Comparison of ENCODE assay signal across 1 cellular context in the genomic region with DNA sequence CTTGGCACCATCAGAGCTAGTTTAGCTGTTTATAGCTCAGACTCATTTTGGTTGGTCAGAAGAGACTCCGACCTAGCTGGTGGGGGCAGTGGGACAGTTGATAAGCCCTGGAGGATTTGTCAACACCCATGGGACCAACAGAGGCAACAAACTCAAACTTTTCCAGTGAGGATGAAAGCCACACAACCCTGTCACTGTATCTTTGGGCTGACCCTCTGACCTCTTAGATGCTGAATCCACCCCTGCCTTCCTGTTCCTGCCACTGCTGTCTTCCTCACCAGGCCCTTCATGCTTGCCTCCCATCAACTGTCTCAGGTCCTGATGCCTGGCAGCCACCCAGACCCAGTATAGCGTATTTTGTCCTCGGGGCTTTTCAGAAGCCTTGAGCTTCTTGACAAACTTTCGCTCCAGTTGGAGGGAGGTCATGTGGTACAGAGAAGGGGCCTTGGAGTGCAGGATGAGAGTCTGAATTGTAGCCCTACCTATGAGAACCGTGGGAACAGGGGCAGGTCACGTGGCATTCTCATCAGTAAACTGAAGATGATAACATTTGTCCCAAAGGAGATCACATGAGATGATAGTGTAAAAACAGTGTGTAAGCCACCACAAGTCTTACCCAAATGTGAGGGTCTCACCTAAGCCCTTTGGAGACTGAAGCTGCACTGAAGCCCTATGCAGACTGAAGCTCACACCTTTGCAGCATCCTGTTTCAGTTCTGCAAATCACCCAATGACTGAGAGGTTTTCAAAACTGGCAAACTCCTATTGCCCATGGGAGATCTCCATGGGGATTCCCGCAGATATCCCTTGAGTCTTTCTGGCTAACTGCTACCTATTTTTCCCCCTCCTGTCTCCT.
TF ChIP-seq lines count a peak whose summit lies in the region.

No MANE protein-coding gene starts in this region.

TF ChIP-seq in GM12878, 131 proteins besides CTCF, POLR2A, EP300 and RAD21 (continued from another document and continues in another):
- TF ChIP-seq, protein P1, sequence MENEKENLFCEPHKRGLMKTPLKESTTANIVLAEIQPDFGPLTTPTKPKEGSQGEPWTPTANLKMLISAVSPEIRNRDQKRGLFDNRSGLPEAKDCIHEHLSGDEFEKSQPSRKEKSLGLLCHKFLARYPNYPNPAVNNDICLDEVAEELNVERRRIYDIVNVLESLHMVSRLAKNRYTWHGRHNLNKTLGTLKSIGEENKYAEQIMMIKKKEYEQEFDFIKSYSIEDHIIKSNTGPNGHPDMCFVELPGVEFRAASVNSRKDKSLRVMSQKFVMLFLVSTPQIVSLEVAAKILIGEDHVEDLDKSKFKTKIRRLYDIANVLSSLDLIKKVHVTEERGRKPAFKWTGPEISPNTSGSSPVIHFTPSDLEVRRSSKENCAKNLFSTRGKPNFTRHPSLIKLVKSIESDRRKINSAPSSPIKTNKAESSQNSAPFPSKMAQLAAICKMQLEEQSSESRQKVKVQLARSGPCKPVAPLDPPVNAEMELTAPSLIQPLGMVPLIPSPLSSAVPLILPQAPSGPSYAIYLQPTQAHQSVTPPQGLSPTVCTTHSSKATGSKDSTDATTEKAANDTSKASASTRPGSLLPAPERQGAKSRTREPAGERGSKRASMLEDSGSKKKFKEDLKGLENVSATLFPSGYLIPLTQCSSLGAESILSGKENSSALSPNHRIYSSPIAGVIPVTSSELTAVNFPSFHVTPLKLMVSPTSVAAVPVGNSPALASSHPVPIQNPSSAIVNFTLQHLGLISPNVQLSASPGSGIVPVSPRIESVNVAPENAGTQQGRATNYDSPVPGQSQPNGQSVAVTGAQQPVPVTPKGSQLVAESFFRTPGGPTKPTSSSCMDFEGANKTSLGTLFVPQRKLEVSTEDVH (IDR thresholded peaks at IDR 0.05; ENCODE audit: low read depth, partially characterized antibody) = peak; percentile 26
- TF ChIP-seq, protein P2, sequence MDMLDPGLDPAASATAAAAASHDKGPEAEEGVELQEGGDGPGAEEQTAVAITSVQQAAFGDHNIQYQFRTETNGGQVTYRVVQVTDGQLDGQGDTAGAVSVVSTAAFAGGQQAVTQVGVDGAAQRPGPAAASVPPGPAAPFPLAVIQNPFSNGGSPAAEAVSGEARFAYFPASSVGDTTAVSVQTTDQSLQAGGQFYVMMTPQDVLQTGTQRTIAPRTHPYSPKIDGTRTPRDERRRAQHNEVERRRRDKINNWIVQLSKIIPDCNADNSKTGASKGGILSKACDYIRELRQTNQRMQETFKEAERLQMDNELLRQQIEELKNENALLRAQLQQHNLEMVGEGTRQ (IDR thresholded peaks at IDR 0.05; ENCODE audit: borderline replicate concordance, low read depth, low read length) = peak; percentile 89
- TF ChIP-seq BRCA1 (IDR thresholded peaks at IDR 0.05; ENCODE audit: low read depth, low read length) = no peak
- TF ChIP-seq MYB (IDR thresholded peaks at IDR 0.05; ENCODE audit: borderline replicate concordance, low read depth, low read length) = 0 out of 2 replicates have a peak, but pooled peaks have one; percentile 53
- peak; percentile 68 for TF ChIP-seq CREM (IDR thresholded peaks at IDR 0.05; ENCODE audit: low read depth)
- 0 out of 4 replicates have a peak, but pooled peaks of 1 of the 2 experiments have one; percentile 32 for TF ChIP-seq ETV6 (conservative IDR thresholded peaks at IDR 0.05 in 1 of 2, IDR thresholded peaks at IDR 0.05 in 1 of 2; ENCODE audit: borderline replicate concordance in 1 of 2, low read depth in 1 of 2)
- TF ChIP-seq ZSCAN29 (IDR thresholded peaks at IDR 0.05) = no peak
- TF ChIP-seq, protein P3, sequence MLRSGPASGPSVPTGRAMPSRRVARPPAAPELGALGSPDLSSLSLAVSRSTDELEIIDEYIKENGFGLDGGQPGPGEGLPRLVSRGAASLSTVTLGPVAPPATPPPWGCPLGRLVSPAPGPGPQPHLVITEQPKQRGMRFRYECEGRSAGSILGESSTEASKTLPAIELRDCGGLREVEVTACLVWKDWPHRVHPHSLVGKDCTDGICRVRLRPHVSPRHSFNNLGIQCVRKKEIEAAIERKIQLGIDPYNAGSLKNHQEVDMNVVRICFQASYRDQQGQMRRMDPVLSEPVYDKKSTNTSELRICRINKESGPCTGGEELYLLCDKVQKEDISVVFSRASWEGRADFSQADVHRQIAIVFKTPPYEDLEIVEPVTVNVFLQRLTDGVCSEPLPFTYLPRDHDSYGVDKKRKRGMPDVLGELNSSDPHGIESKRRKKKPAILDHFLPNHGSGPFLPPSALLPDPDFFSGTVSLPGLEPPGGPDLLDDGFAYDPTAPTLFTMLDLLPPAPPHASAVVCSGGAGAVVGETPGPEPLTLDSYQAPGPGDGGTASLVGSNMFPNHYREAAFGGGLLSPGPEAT (IDR thresholded peaks at IDR 0.05; ENCODE audit: low read depth) = peak; percentile 98
- peak; percentile 84 for TF ChIP-seq ATF7 (IDR thresholded peaks at IDR 0.05; ENCODE audit: low read depth)
- 0 out of 2 replicates have a peak, but pooled peaks have one; percentile 55 for TF ChIP-seq STAT3 (IDR thresholded peaks at IDR 0.05; ENCODE audit: low read depth, low read length)
- peak; percentile 85 for TF ChIP-seq NFIC (IDR thresholded peaks at IDR 0.05; ENCODE audit: low read depth, low read length)
- peak; percentile 47; the same call in 1 of the 3 replicates for TF ChIP-seq POU2F2 (IDR thresholded peaks at IDR 0.05; ENCODE audit: borderline replicate concordance, low read depth, low read length)
- TF ChIP-seq, protein P4, sequence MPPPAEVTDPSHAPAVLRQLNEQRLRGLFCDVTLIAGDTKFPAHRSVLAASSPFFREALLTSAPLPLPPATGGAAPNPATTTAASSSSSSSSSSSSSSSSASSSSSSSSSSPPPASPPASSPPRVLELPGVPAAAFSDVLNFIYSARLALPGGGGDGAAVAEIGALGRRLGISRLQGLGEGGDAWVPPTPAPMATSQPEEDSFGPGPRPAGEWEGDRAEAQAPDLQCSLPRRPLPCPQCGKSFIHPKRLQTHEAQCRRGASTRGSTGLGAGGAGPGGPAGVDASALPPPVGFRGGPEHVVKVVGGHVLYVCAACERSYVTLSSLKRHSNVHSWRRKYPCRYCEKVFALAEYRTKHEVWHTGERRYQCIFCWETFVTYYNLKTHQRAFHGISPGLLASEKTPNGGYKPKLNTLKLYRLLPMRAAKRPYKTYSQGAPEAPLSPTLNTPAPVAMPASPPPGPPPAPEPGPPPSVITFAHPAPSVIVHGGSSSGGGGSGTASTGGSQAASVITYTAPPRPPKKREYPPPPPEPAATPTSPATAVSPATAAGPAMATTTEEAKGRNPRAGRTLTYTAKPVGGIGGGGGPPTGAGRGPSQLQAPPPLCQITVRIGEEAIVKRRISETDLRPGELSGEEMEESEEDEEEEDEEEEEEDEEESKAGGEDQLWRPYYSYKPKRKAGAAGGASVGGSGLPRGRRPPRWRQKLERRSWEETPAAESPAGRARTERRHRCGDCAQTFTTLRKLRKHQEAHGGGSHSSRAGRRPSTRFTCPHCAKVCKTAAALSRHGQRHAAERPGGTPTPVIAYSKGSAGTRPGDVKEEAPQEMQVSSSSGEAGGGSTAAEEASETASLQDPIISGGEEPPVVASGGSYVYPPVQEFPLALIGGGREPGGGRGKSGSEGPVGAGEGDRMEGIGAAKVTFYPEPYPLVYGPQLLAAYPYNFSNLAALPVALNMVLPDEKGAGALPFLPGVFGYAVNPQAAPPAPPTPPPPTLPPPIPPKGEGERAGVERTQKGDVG (CRISPR knock-in tag; IDR thresholded peaks at IDR 0.05) = 0 out of 2 replicates have a peak, but pooled peaks have one; percentile 23
- 0 out of 2 replicates have a peak, but pooled peaks have one; percentile 12 for TF ChIP-seq JUNB (IDR thresholded peaks at IDR 0.05)
- TF ChIP-seq SMC3 (IDR thresholded peaks at IDR 0.05; ENCODE audit: borderline replicate concordance, low read length) = no peak
- TF ChIP-seq ZNF207 (IDR thresholded peaks at IDR 0.05; ENCODE audit: borderline replicate concordance) = peak; percentile 42; the same call in 1 of the 2 replicates
- TF ChIP-seq, protein P5, sequence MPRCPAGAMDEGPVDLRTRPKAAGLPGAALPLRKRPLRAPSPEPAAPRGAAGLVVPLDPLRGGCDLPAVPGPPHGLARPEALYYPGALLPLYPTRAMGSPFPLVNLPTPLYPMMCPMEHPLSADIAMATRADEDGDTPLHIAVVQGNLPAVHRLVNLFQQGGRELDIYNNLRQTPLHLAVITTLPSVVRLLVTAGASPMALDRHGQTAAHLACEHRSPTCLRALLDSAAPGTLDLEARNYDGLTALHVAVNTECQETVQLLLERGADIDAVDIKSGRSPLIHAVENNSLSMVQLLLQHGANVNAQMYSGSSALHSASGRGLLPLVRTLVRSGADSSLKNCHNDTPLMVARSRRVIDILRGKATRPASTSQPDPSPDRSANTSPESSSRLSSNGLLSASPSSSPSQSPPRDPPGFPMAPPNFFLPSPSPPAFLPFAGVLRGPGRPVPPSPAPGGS (IDR thresholded peaks at IDR 0.05; ENCODE audit: borderline replicate concordance, insufficient read depth, low read depth, low read length, poor library complexity, severe bottlenecking) = peak; percentile 85
- TF ChIP-seq CHD2 (IDR thresholded peaks at IDR 0.05; ENCODE audit: borderline replicate concordance, low read depth, low read length) = peak; percentile 63
- TF ChIP-seq RAD51 (IDR thresholded peaks at IDR 0.05) = peak; percentile 98
- TF ChIP-seq CBX5 (IDR thresholded peaks at IDR 0.05; ENCODE audit: low read depth) = peak; percentile 80
- TF ChIP-seq CBFB (IDR thresholded peaks at IDR 0.05; ENCODE audit: low read depth) = 0 out of 2 replicates have a peak, but pooled peaks have one; percentile 32
- TF ChIP-seq, protein P6, sequence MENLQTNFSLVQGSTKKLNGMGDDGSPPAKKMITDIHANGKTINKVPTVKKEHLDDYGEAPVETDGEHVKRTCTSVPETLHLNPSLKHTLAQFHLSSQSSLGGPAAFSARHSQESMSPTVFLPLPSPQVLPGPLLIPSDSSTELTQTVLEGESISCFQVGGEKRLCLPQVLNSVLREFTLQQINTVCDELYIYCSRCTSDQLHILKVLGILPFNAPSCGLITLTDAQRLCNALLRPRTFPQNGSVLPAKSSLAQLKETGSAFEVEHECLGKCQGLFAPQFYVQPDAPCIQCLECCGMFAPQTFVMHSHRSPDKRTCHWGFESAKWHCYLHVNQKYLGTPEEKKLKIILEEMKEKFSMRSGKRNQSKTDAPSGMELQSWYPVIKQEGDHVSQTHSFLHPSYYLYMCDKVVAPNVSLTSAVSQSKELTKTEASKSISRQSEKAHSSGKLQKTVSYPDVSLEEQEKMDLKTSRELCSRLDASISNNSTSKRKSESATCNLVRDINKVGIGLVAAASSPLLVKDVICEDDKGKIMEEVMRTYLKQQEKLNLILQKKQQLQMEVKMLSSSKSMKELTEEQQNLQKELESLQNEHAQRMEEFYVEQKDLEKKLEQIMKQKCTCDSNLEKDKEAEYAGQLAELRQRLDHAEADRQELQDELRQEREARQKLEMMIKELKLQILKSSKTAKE (IDR thresholded peaks at IDR 0.05; ENCODE audit: low read depth, poor library complexity, severe bottlenecking) = peak; percentile 88
- peak; percentile 83 for TF ChIP-seq PAX5 (IDR thresholded peaks at IDR 0.05; ENCODE audit: borderline replicate concordance, low read depth, low read length)
- 0 out of 2 replicates have a peak, but pooled peaks have one; percentile 56 for TF ChIP-seq ZBED1 (IDR thresholded peaks at IDR 0.05; ENCODE audit: borderline replicate concordance)
- TF ChIP-seq SMAD1 (IDR thresholded peaks at IDR 0.05; ENCODE audit: low read depth, partially characterized antibody) = peak; percentile 39
- peak; percentile 62; the same call in 1 of the 2 replicates for TF ChIP-seq RB1 (IDR thresholded peaks at IDR 0.05; ENCODE audit: borderline replicate concordance)
- TF ChIP-seq NR2F1 (conservative IDR thresholded peaks at IDR 0.05) = peak; percentile 94
- TF ChIP-seq, protein P7, sequence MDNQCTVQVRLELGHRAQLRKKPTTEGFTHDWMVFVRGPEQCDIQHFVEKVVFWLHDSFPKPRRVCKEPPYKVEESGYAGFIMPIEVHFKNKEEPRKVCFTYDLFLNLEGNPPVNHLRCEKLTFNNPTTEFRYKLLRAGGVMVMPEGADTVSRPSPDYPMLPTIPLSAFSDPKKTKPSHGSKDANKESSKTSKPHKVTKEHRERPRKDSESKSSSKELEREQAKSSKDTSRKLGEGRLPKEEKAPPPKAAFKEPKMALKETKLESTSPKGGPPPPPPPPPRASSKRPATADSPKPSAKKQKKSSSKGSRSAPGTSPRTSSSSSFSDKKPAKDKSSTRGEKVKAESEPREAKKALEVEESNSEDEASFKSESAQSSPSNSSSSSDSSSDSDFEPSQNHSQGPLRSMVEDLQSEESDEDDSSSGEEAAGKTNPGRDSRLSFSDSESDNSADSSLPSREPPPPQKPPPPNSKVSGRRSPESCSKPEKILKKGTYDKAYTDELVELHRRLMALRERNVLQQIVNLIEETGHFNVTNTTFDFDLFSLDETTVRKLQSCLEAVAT (IDR thresholded peaks at IDR 0.05) = peak; percentile 57; the same call in 1 of the 2 replicates
- peak; percentile 96 for TF ChIP-seq EED (IDR thresholded peaks at IDR 0.05; ENCODE audit: low read depth)
- peak; percentile 1; the same call in 1 of the 2 replicates for TF ChIP-seq YY1 (IDR thresholded peaks at IDR 0.05; ENCODE audit: low read depth, low read length)
- TF ChIP-seq, protein P8, sequence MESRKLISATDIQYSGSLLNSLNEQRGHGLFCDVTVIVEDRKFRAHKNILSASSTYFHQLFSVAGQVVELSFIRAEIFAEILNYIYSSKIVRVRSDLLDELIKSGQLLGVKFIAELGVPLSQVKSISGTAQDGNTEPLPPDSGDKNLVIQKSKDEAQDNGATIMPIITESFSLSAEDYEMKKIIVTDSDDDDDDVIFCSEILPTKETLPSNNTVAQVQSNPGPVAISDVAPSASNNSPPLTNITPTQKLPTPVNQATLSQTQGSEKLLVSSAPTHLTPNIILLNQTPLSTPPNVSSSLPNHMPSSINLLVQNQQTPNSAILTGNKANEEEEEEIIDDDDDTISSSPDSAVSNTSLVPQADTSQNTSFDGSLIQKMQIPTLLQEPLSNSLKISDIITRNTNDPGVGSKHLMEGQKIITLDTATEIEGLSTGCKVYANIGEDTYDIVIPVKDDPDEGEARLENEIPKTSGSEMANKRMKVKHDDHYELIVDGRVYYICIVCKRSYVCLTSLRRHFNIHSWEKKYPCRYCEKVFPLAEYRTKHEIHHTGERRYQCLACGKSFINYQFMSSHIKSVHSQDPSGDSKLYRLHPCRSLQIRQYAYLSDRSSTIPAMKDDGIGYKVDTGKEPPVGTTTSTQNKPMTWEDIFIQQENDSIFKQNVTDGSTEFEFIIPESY (IDR thresholded peaks at IDR 0.05) = no peak
